ENCODE assay signal across 8 cellular contexts in genomic region chr2:218709906-218710305, GRCh38. TPM values are rescaled to one million over a fixed set of nuclear protein-coding genes. Genes with fewer than 3 reads are reported as not detected.
DNase-seq lines count a peak whose midpoint lies in the region; ATAC-seq and TF ChIP-seq lines count a peak whose summit lies in the region.

No MANE protein-coding gene starts in this region.

- peak overlapping the region; percentile 58 for H3K4me3 ChIP-seq in fibroblast of villous mesenchyme (ENCODE audit: low read depth, low read length)
- H3K4me3 ChIP-seq in transverse colon, result no peak overlapping the region

- no peaks in the 10 kb centered on the region for H3K27me3 ChIP-seq in transverse colon

- no peak overlapping the region for H3K27ac Mint-ChIP-seq in activated CD8-positive, alpha-beta memory T cell treated with anti-CD3 and anti-CD28 coated beads, Interleukin-2, amount 10 ng/mL, durations not matched to agents 7 days and 5 days
- H3K27ac Mint-ChIP-seq in activated CD8-positive, alpha-beta T cell treated with anti-CD3 and anti-CD28 coated beads for 36 hours, result no peak overlapping the region
- peak overlapping the region; percentile 20 for H3K27ac Mint-ChIP-seq in stimulated activated naive B cell treated with anti-CD40 and anti-IgM and Interleukin-4, amounts not matched to agents 10 μg/mL and 1 μg/mL and 100 μg/mL, for 72 hours

- no peak for DNase-seq in activated CD8-positive, alpha-beta memory T cell treated with anti-CD3 and anti-CD28 coated beads, Interleukin-2, amount 10 ng/mL, durations not matched to agents 7 days and 5 days
- no peak for DNase-seq in activated CD8-positive, alpha-beta memory T cell treated with anti-CD3 and anti-CD28 coated beads for 24 hours
- no peak for DNase-seq in activated CD8-positive, alpha-beta T cell treated with anti-CD3 and anti-CD28 coated beads for 36 hours
- DNase-seq in fibroblast of villous mesenchyme (ENCODE audit: low read depth), result no peak
- DNase-seq in stimulated activated naive B cell treated with anti-CD40 and anti-IgM and Interleukin-4, amounts not matched to agents 10 μg/mL and 1 μg/mL and 100 μg/mL, for 72 hours, result no peak
- DNase-seq in T-helper 1 cell, result no peak
- no peak for DNase-seq in transverse colon

- H3K4me1 Mint-ChIP-seq in activated CD8-positive, alpha-beta memory T cell treated with anti-CD3 and anti-CD28 coated beads, Interleukin-2, amount 10 ng/mL, durations not matched to agents 7 days and 5 days, result peaks cover 51% of the 10 kb centered on the region
- peaks cover 15% of the 10 kb centered on the region for H3K4me1 Mint-ChIP-seq in activated CD8-positive, alpha-beta T cell treated with anti-CD3 and anti-CD28 coated beads for 36 hours (ENCODE audit: low read depth)
- peaks cover 9 to 16% of the 10 kb centered on the region in 2 donors for H3K4me1 Mint-ChIP-seq in stimulated activated naive B cell treated with anti-CD40 and anti-IgM and Interleukin-4, amounts not matched to agents 10 μg/mL and 1 μg/mL and 100 μg/mL, for 72 hours

- TF ChIP-seq EP300 in transverse colon (IDR thresholded peaks at IDR 0.05; ENCODE audit: low read depth), result no peak

- no peaks in the 10 kb centered on the region for H3K9me3 Mint-ChIP-seq in activated CD8-positive, alpha-beta memory T cell treated with anti-CD3 and anti-CD28 coated beads, Interleukin-2, amount 10 ng/mL, durations not matched to agents 7 days and 5 days (ENCODE audit: low read depth)
- H3K9me3 Mint-ChIP-seq in activated CD8-positive, alpha-beta T cell treated with anti-CD3 and anti-CD28 coated beads for 36 hours, result no peaks in the 10 kb centered on the region
- H3K9me3 Mint-ChIP-seq in stimulated activated naive B cell treated with anti-CD40 and anti-IgM and Interleukin-4, amounts not matched to agents 10 μg/mL and 1 μg/mL and 100 μg/mL, for 72 hours, result no peaks in the 10 kb centered on the region

- no peak for TF ChIP-seq POLR2A in transverse colon (IDR thresholded peaks at IDR 0.05)

- H3K9me3 ChIP-seq in transverse colon, result no peaks in the 10 kb centered on the region

- no peak for ATAC-seq in activated CD8-positive, alpha-beta memory T cell treated with anti-CD3 and anti-CD28 coated beads, Interleukin-2, amount 10 ng/mL, durations not matched to agents 7 days and 5 days
- ATAC-seq in activated CD8-positive, alpha-beta T cell treated with anti-CD3 and anti-CD28 coated beads for 36 hours, result no peak
- ATAC-seq in stimulated activated naive B cell treated with anti-CD40 and anti-IgM and Interleukin-4, amounts not matched to agents 10 μg/mL and 1 μg/mL and 100 μg/mL, for 72 hours (replicated peaks), result no peak
- ATAC-seq in HG03432 (IDR thresholded peaks at IDR 0.05; ENCODE audit: unreplicated experiment), result no peak

- POLR2A ChIA-PET in activated CD8-positive, alpha-beta T cell treated with anti-CD3 and anti-CD28 coated beads for 36 hours (lab: Charles Lee), result interaction anchor here (0.6 to 1.5 kb wide), 5 partner anchors 8 to 200 kb away, joined by 3 to 7 read pairs (median 3); no protein-coding TSS in a partner anchor

- H3K27me3 Mint-ChIP-seq in activated CD8-positive, alpha-beta memory T cell treated with anti-CD3 and anti-CD28 coated beads, Interleukin-2, amount 10 ng/mL, durations not matched to agents 7 days and 5 days, result peaks cover 8% of the 10 kb centered on the region
- H3K27me3 Mint-ChIP-seq in activated CD8-positive, alpha-beta T cell treated with anti-CD3 and anti-CD28 coated beads for 36 hours, result peaks cover 1% of the 10 kb centered on the region
- H3K27me3 Mint-ChIP-seq in stimulated activated naive B cell treated with anti-CD40 and anti-IgM and Interleukin-4, amounts not matched to agents 10 μg/mL and 1 μg/mL and 100 μg/mL, for 72 hours, result peaks cover 0 to 6% of the 10 kb centered on the region in 2 donors

- WGBS in transverse colon (ENCODE audit: low coverage in 1 of 2), 2 donors, result 88 to 95% methylated on average over 4 to 8 of the region's 8 CpGs

- peaks cover 0 to 19% (median 11%) of the 10 kb centered on the region in 4 donors for H3K4me1 ChIP-seq in transverse colon

- H3K36me3 ChIP-seq in transverse colon, result no peaks in the 10 kb centered on the region

- in situ Hi-C loops in transverse colon (cut with MboI; ENCODE audit: low pct_ligation_motif_present in 1 of 4, low pct_unique_long_range_greater_than_20kb in 1 of 4, low sequenced_read_pairs in 3 of 4), result loop anchor here in 1 of 4 donors (25.0 kb wide), 1 partner anchor 127 kb away; the partner anchor contains the start of gene PRKAG3

- peaks cover 2% of the 10 kb centered on the region for H3K36me3 Mint-ChIP-seq in activated CD8-positive, alpha-beta memory T cell treated with anti-CD3 and anti-CD28 coated beads, Interleukin-2, amount 10 ng/mL, durations not matched to agents 7 days and 5 days
- H3K36me3 Mint-ChIP-seq in activated CD8-positive, alpha-beta T cell treated with anti-CD3 and anti-CD28 coated beads for 36 hours (ENCODE audit: low read depth), result peaks cover 3% of the 10 kb centered on the region
- H3K36me3 Mint-ChIP-seq in stimulated activated naive B cell treated with anti-CD40 and anti-IgM and Interleukin-4, amounts not matched to agents 10 μg/mL and 1 μg/mL and 100 μg/mL, for 72 hours, result no peaks in the 10 kb centered on the region

- H3K4me3 Mint-ChIP-seq in activated CD8-positive, alpha-beta memory T cell treated with anti-CD3 and anti-CD28 coated beads, Interleukin-2, amount 10 ng/mL, durations not matched to agents 7 days and 5 days, result peak overlapping the region; percentile 38
- peak overlapping the region; percentile 86 for H3K4me3 Mint-ChIP-seq in activated CD8-positive, alpha-beta T cell treated with anti-CD3 and anti-CD28 coated beads for 36 hours
- peak overlapping the region; percentile 93 to 96 for H3K4me3 Mint-ChIP-seq in stimulated activated naive B cell treated with anti-CD40 and anti-IgM and Interleukin-4, amounts not matched to agents 10 μg/mL and 1 μg/mL and 100 μg/mL, for 72 hours

- no peak for TF ChIP-seq CTCF in activated CD8-positive, alpha-beta T cell treated with anti-CD3 and anti-CD28 coated beads for 36 hours (IDR thresholded peaks at IDR 0.05)
- TF ChIP-seq CTCF in fibroblast of villous mesenchyme (IDR thresholded peaks at IDR 0.05; ENCODE audit: insufficient read depth, low read depth, low read length) (no peak), transverse colon (IDR thresholded peaks at IDR 0.05) (no peak)

- H3K27ac ChIP-seq in transverse colon, result no peak overlapping the region

- intact Hi-C loops in activated CD8-positive, alpha-beta T cell treated with anti-CD3 and anti-CD28 coated beads for 36 hours (cut with micrococcal nuclease), result no loop called here
- intact Hi-C loops in transverse colon (cut with DNase I; ENCODE audit: low total_unique reads), result loop anchor here (5.0 kb wide), 1 partner anchor 758 kb away; no protein-coding TSS in a partner anchor

- CTCF ChIA-PET in activated CD8-positive, alpha-beta memory T cell treated with anti-CD3 and anti-CD28 coated beads, Interleukin-2, amount 10 ng/mL, durations not matched to agents 7 days and 5 days (lab: Charles Lee), result interaction anchor here (0.6 to 3.2 kb wide), 21 partner anchors 8 to 416 kb away, joined by 3 to 24 read pairs (median 4); partner anchors contain the start of genes BCS1L, RNF25, STK36 and WNT10A
- CTCF ChIA-PET in activated CD8-positive, alpha-beta T cell treated with anti-CD3 and anti-CD28 coated beads for 36 hours (lab: Charles Lee), result interaction anchor here (0.6 to 2.2 kb wide), 19 partner anchors 8 to 167 kb away, joined by 3 to 17 read pairs (median 5); partner anchors contain the start of genes BCS1L, RNF25, STK36 and ZNF142

RNA-seq across cellular contexts. Expression of gene TTLL4, which starts 0.7 kb away (rescaled TPM):
- total RNA-seq in activated CD8-positive, alpha-beta memory T cell treated with anti-CD3 and anti-CD28 coated beads, Interleukin-2, amount 10 ng/mL, durations not matched to agents 7 days and 5 days, result 10 to 100 TPM; 39.6 to 40.4 TPM
- total RNA-seq in activated CD8-positive, alpha-beta T cell treated with anti-CD3 and anti-CD28 coated beads for 36 hours, result 10 to 100 TPM; 32.2 to 36.6 TPM
- 12.6 and 19.9 TPM in 2 replicates for total RNA-seq in fibroblast of villous mesenchyme
- 10 to 100 TPM in 3 of 4 donors, 1 to 10 TPM in 1; 6.0 to 26.0 (median 15.9) TPM for total RNA-seq in transverse colon

RNA-seq across cellular contexts. Expression of gene STK36, which starts 38.0 kb away (rescaled TPM):
- total RNA-seq in activated CD8-positive, alpha-beta memory T cell treated with anti-CD3 and anti-CD28 coated beads, Interleukin-2, amount 10 ng/mL, durations not matched to agents 7 days and 5 days, result 10 to 100 TPM; 16.8 to 22.4 TPM
- 10 to 100 TPM; 11.6 to 14.9 TPM for total RNA-seq in activated CD8-positive, alpha-beta T cell treated with anti-CD3 and anti-CD28 coated beads for 36 hours
- total RNA-seq in fibroblast of villous mesenchyme (23.7 and 23.8 TPM in 2 replicates), transverse colon (10 to 100 TPM; 34.5 to 73.6 (median 44.8) TPM)

RNA-seq across cellular contexts. Expression of gene RNF25, which starts 38.1 kb away (rescaled TPM):
- total RNA-seq in activated CD8-positive, alpha-beta memory T cell treated with anti-CD3 and anti-CD28 coated beads, Interleukin-2, amount 10 ng/mL, durations not matched to agents 7 days and 5 days, result 10 to 100 TPM; 22.0 to 25.7 TPM
- 10 to 100 TPM; 14.7 to 17.0 TPM for total RNA-seq in activated CD8-positive, alpha-beta T cell treated with anti-CD3 and anti-CD28 coated beads for 36 hours
- total RNA-seq in fibroblast of villous mesenchyme (37.4 and 38.4 TPM in 2 replicates), transverse colon (10 to 100 TPM in 3 of 4 donors, 1 to 10 TPM in 1; 1.6 to 52.7 (median 12.7) TPM)

RNA-seq across cellular contexts. Expression of gene BCS1L, which starts 50.4 kb away (rescaled TPM):
- total RNA-seq in activated CD8-positive, alpha-beta memory T cell treated with anti-CD3 and anti-CD28 coated beads, Interleukin-2, amount 10 ng/mL, durations not matched to agents 7 days and 5 days, result 10 to 100 TPM; 55.2 to 67.6 TPM
- total RNA-seq in activated CD8-positive, alpha-beta T cell treated with anti-CD3 and anti-CD28 coated beads for 36 hours, result 10 to 100 TPM; 69.6 to 76.3 TPM
- 28.9 and 29.3 TPM in 2 replicates for total RNA-seq in fibroblast of villous mesenchyme
- 10 to 100 TPM; 40.3 to 51.3 (median 42.8) TPM for total RNA-seq in transverse colon

RNA-seq across cellular contexts. Expression of gene ZNF142, which starts 50.5 kb away (rescaled TPM):
- 10 to 100 TPM; 54.2 to 55.4 TPM for total RNA-seq in activated CD8-positive, alpha-beta memory T cell treated with anti-CD3 and anti-CD28 coated beads, Interleukin-2, amount 10 ng/mL, durations not matched to agents 7 days and 5 days
- total RNA-seq in activated CD8-positive, alpha-beta T cell treated with anti-CD3 and anti-CD28 coated beads for 36 hours, result 10 to 100 TPM; 30.4 to 33.7 TPM
- total RNA-seq in fibroblast of villous mesenchyme, result 14.7 and 14.8 TPM in 2 replicates
- total RNA-seq in transverse colon, result 10 to 100 TPM; 18.5 to 58.0 (median 24.5) TPM

Comparison
In these comparisons a context has a peak if more than half of its experiments do, and no peak if none do; other contexts are left out.
1. H3K4me3 Mint-ChIP-seq: peak in every context shown above with its lines; median percentile 94 in stimulated activated naive B cell treated with anti-CD40 and anti-IgM and Interleukin-4, amounts not matched to agents 10 μg/mL and 1 μg/mL and 100 μg/mL, for 72 hours; 86 in activated CD8-positive, alpha-beta T cell treated with anti-CD3 and anti-CD28 coated beads for 36 hours; 38 in activated CD8-positive, alpha-beta memory T cell treated with anti-CD3 and anti-CD28 coated beads, Interleukin-2, amount 10 ng/mL, durations not matched to agents 7 days and 5 days.